Comparison of ENCODE assay signal across 2 cellular contexts in genomic region chr9:128634651-128635262, GRCh38.
TF ChIP-seq lines count a peak whose summit lies in the region.

No MANE protein-coding gene starts in this region.

TF ChIP-seq in HEK293, 187 proteins besides CTCF, POLR2A, EP300 and RAD21:
- no peak for TF ChIP-seq ZNF548 (tag by site-specific recombination; IDR thresholded peaks at IDR 0.05)
- TF ChIP-seq PRDM4 (tag by site-specific recombination; IDR thresholded peaks at IDR 0.05): peak; percentile 31; the same call in 1 of the 2 replicates
- no peak for TF ChIP-seq OSR2 (tag by site-specific recombination; IDR thresholded peaks at IDR 0.05)
- no peak for TF ChIP-seq ZNF416 (tag by site-specific recombination; IDR thresholded peaks at IDR 0.05)
- TF ChIP-seq ZNF211 (tag by site-specific recombination; IDR thresholded peaks at IDR 0.05; ENCODE audit: low read depth): no peak
- TF ChIP-seq ZNF596 (tag by site-specific recombination; IDR thresholded peaks at IDR 0.05): no peak
- TF ChIP-seq SP7 (tag by site-specific recombination; IDR thresholded peaks at IDR 0.05): no peak
- no peak for TF ChIP-seq ZNF121 (tag by site-specific recombination; IDR thresholded peaks at IDR 0.05)

TF ChIP-seq in HepG2, 621 proteins besides CTCF, POLR2A, EP300 and RAD21:
- TF ChIP-seq ZNF512B (CRISPR knock-in tag; IDR thresholded peaks at IDR 0.05; ENCODE audit: borderline replicate concordance): no peak
- TF ChIP-seq ZNF768 (CRISPR knock-in tag; IDR thresholded peaks at IDR 0.05): no peak
- peak; percentile 35; the same call in 1 of the 2 replicates for TF ChIP-seq ZNF605 (CRISPR knock-in tag; IDR thresholded peaks at IDR 0.05)
- no peak for TF ChIP-seq MLLT10 (CRISPR knock-in tag; IDR thresholded peaks at IDR 0.05)
- TF ChIP-seq SOX6 (IDR thresholded peaks at IDR 0.05): no peak
- TF ChIP-seq SOX6 (CRISPR knock-in tag; IDR thresholded peaks at IDR 0.05): 0 out of 2 replicates have a peak, but pooled peaks have one; percentile 5
- TF ChIP-seq GPN1 (CRISPR knock-in tag; IDR thresholded peaks at IDR 0.05; ENCODE audit: borderline replicate concordance): no peak
- no peak for TF ChIP-seq ARID3A (IDR thresholded peaks at IDR 0.05; ENCODE audit: low read depth, low read length)
- 0 out of 2 replicates have a peak, but pooled peaks have one; percentile 39 for TF ChIP-seq ZNF234 (CRISPR knock-in tag; conservative IDR thresholded peaks at IDR 0.05)
- no peak for TF ChIP-seq MAX (IDR thresholded peaks at IDR 0.05)
- peak; percentile 38 for TF ChIP-seq AGO2 (optimal IDR thresholded peaks at IDR 0.05; ENCODE audit: low read depth, low read length)
- TF ChIP-seq NR1H2 (CRISPR knock-in tag; IDR thresholded peaks at IDR 0.05; ENCODE audit: borderline replicate concordance, low read depth): no peak
- no peak for TF ChIP-seq IKZF4 (CRISPR knock-in tag; IDR thresholded peaks at IDR 0.05; ENCODE audit: borderline replicate concordance, low read depth, not compliant biosample characterization)
- TF ChIP-seq RAD51 (IDR thresholded peaks at IDR 0.05; ENCODE audit: borderline replicate concordance): no peak
- TF ChIP-seq ARNT (IDR thresholded peaks at IDR 0.05): no peak
- no peak for TF ChIP-seq ZBTB7A (CRISPR knock-in tag; IDR thresholded peaks at IDR 0.05)
- TF ChIP-seq MXD4 (CRISPR knock-in tag; IDR thresholded peaks at IDR 0.05): no peak
- TF ChIP-seq FOXJ3 (CRISPR knock-in tag; IDR thresholded peaks at IDR 0.05; ENCODE audit: borderline replicate concordance): no peak
- TF ChIP-seq ZSCAN20 (CRISPR knock-in tag; IDR thresholded peaks at IDR 0.05; ENCODE audit: borderline replicate concordance): 0 out of 2 replicates have a peak, but pooled peaks have one; percentile 6
TF ChIP-seq in HepG2: peak in this region for 5.
